In genomic region chr12:53231859-53232640, GRCh38 we compare ENCODE assay signal across 8 cellular contexts. TPM values are rescaled to one million over a fixed set of nuclear protein-coding genes. Genes with fewer than 3 reads are reported as not detected.
DNase-seq lines count a peak whose midpoint lies in the region; ATAC-seq and TF ChIP-seq lines count a peak whose summit lies in the region.

Gene RARG (minus strand): TSS chr12:53232209. CDS start chr12:53227545, 4,664 bp downstream.

- ATAC-seq in GM19328 (IDR thresholded peaks at IDR 0.05; ENCODE audit: unreplicated experiment): no peak

- DNase-seq in CD1c-positive myeloid dendritic cell (ENCODE audit: extremely low spot score) (peak; percentile 21), HT-29 (ENCODE audit: low spot score) (peak; percentile 82), cardiac fibroblast (ENCODE audit: low read depth in 2 of 2) (peak; percentile 24 to 66), immature natural killer cell (peak; percentile 53 to 63 (median 57)), MV-4-11 (lab: John Stamatoyannopoulos, UW) (no peak)
- peak; percentile 63 for DNase-seq in stimulated activated CD4-positive, alpha-beta T cell treated with anti-CD3 and anti-CD28 coated beads, Interleukin-1b, Interleukin-23, amount 100 ng/mL, for 48 hours

- H3K4me3 Mint-ChIP-seq in immature natural killer cell: peak within 1 kb of the TSS; percentile 84 to 89 (median 89)

- H3K27me3 Mint-ChIP-seq in immature natural killer cell (ENCODE audit: low read depth in 3 of 3): peaks cover 2 to 15% (median 4%) of the 10 kb centered on the region in 3 donors

- H3K4me3 ChIP-seq in WI38 (ENCODE audit: low read depth, low read length): peak within 1 kb of the TSS; percentile 69
- peak within 1 kb of the TSS; percentile 60 to 66 for H3K4me3 ChIP-seq in cardiac fibroblast (replicated peaks in 1 of 2; ENCODE audit: low read depth in 2 of 2, low read length in 2 of 2)

- peak within 1 kb of the TSS; percentile 73 to 92 (median 84) for H3K27ac Mint-ChIP-seq in immature natural killer cell

- no peak for TF ChIP-seq CTCF in WI38 (IDR thresholded peaks at IDR 0.05; ENCODE audit: low read depth, low read length)
- TF ChIP-seq CTCF in cardiac fibroblast (IDR thresholded peaks at IDR 0.05; ENCODE audit: low read depth, low read length): no peak

- H3K4me1 Mint-ChIP-seq in immature natural killer cell: peaks cover 34 to 45% of the 10 kb centered on the region in 2 donors

- no peaks in the 10 kb centered on the region for H3K9me3 Mint-ChIP-seq in immature natural killer cell

- peaks cover 0 to 2% (median 0%) of the 10 kb centered on the region in 3 donors for H3K36me3 Mint-ChIP-seq in immature natural killer cell

RNA-seq across cellular contexts. Expression of gene RARG, which starts in this region (rescaled TPM):
- 89.7 and 92.5 TPM in 2 replicates for total RNA-seq in HT-29 (2014; rRNA removed; shearing (Covaris generic))
- 10 to 100 TPM in 1 of 3 donors, 1 to 10 TPM in 2; 2.9 to 10.1 (median 4.7) TPM for polyA plus RNA-seq in immature natural killer cell
